Comparison of ENCODE assay signal across 9 cellular contexts in genomic region chr15:73983211-73983727, GRCh38. TPM values are rescaled to one million over a fixed set of nuclear protein-coding genes. Genes with fewer than 3 reads are reported as not detected.
DNase-seq lines count a peak whose midpoint lies in the region; ATAC-seq, FAIRE-seq and TF ChIP-seq lines count a peak whose summit lies in the region.
"Had no signal": no experiment of that assay in that cellular context is flagged by ENCODE, and none has a peak within 500 bp of the region (broad histone marks: within the 10 kb centered on the region; RNA-seq: fewer than 3 reads in every experiment).

No MANE protein-coding gene starts in this region.

- H3K9me3 Mint-ChIP-seq in CD4-positive, alpha-beta T cell, result no peaks in the 10 kb centered on the region

- no peak for TF ChIP-seq CTCF in gastrocnemius medialis (IDR thresholded peaks at IDR 0.05 in 4 of 5, conservative IDR thresholded peaks at IDR 0.05 in 1 of 5)
- TF ChIP-seq CTCF in CD4-positive, alpha-beta T cell (IDR thresholded peaks at IDR 0.05), result no peak

- H3K4me1 ChIP-seq in gastrocnemius medialis (peaks cover 56 to 68% of the 10 kb centered on the region in 2 donors), small intestine (ENCODE audit: control insufficient read depth in 2 of 2, insufficient read depth in 1 of 2, low read depth in 1 of 2, low read length in 1 of 2) (peaks cover 0 to 15% of the 10 kb centered on the region in 2 donors)

- H3K27ac Mint-ChIP-seq in T-helper 17 cell, result peak overlapping the region; percentile 92
- H3K27ac Mint-ChIP-seq in CD4-positive, alpha-beta T cell, result no peak overlapping the region

- CTCF ChIA-PET in CD4-positive, alpha-beta T cell (lab: Charles Lee), result no interaction called here

- POLR2A ChIA-PET in CD4-positive, alpha-beta T cell (lab: Charles Lee), result interaction anchor here (1.0 kb wide), 2 partner anchors 11 to 18 kb away, joined by 3 to 4 read pairs; partner anchors contain the start of gene PML

- in situ Hi-C loops in gastrocnemius medialis (cut with MboI; ENCODE audit: low sequenced_read_pairs in 4 of 4), result loop anchor here in 2 of 4 donors (10.0 to 25.0 kb wide), 2 partner anchors 62 to 479 kb away; partner anchors contain the start of gene UBL7 (in 1 of the 2)

- peaks cover 8% of the 10 kb centered on the region for H3K36me3 Mint-ChIP-seq in T-helper 17 cell (ENCODE audit: low read depth)
- peaks cover 31% of the 10 kb centered on the region for H3K36me3 Mint-ChIP-seq in CD4-positive, alpha-beta T cell (ENCODE audit: low read depth)

- no peaks in the 10 kb centered on the region for H3K27me3 Mint-ChIP-seq in T-helper 17 cell
- H3K27me3 Mint-ChIP-seq in CD4-positive, alpha-beta T cell, result no peaks in the 10 kb centered on the region

- no peak for TF ChIP-seq POLR2A in gastrocnemius medialis (IDR thresholded peaks at IDR 0.05)

- 49 to 72% (median 68%) methylated on average over 10 of the region's 10 CpGs for WGBS in small intestine, 3 donors

- no peak for ATAC-seq in T-helper 17 cell
- ATAC-seq in gastrocnemius medialis, result peak; percentile 24 to 62
- no peak for ATAC-seq in CD4-positive, alpha-beta T cell (ENCODE audit: poor library complexity)
- no peak for ATAC-seq in HG03196 (IDR thresholded peaks at IDR 0.05; ENCODE audit: unreplicated experiment)

- H3K27ac ChIP-seq in gastrocnemius medialis, result peak overlapping the region; percentile 88 to 94 (median 90)
- H3K27ac ChIP-seq in CD4-positive, alpha-beta T cell (ENCODE audit: low read depth, low read length), result no peak overlapping the region
- H3K27ac ChIP-seq in small intestine (ENCODE audit: low read depth in 1 of 2, low read length in 1 of 2), result peak overlapping the region in 1 of 2 donors; percentile 93

- H3K4me3 ChIP-seq in gastrocnemius medialis (peak overlapping the region in 1 of 4 donors; percentile 29), small intestine (ENCODE audit: low read depth in 1 of 2, low read length in 2 of 2) (no peak overlapping the region)

- FAIRE-seq in small intestine (lab: Jason Lieb, UNC), result no peak

- H3K36me3 ChIP-seq in gastrocnemius medialis, result peaks cover 0 to 16% of the 10 kb centered on the region in 2 donors
- H3K36me3 ChIP-seq in small intestine (ENCODE audit: control insufficient read depth in 2 of 2, insufficient read depth in 2 of 2, low read length in 2 of 2), result no peaks in the 10 kb centered on the region

- no peaks in the 10 kb centered on the region for H3K9me3 ChIP-seq in T-helper 17 cell (ENCODE audit: control insufficient read depth, low read length, poor library complexity, severe bottlenecking)
- H3K9me3 ChIP-seq in gastrocnemius medialis, result no peaks in the 10 kb centered on the region
- H3K9me3 ChIP-seq in CD4-positive, alpha-beta T cell (ENCODE audit: control insufficient read depth, low read length), result no peaks in the 10 kb centered on the region
- no peaks in the 10 kb centered on the region for H3K9me3 ChIP-seq in small intestine (ENCODE audit: control insufficient read depth, low read depth)

- peak; percentile 80 for DNase-seq in GM03348 (ENCODE audit: low spot score)
- DNase-seq in T-helper 17 cell, result no peak
- peak; percentile 70 for DNase-seq in fibroblast of the conjunctiva (ENCODE audit: low read depth)
- peak in 1 of 2 donors; percentile 62 for DNase-seq in gastrocnemius medialis
- no peak for DNase-seq in CD4-positive, alpha-beta T cell
- no peak for DNase-seq in NCI-H2196 treated with DMSO at 0.1 percent for 48 hours (lab: John Stamatoyannopoulos, UW; ENCODE audit: unreplicated experiment)
- no peak for DNase-seq in small intestine
- DNase-seq: NCI-H510A treated with DMSO at 0.1 percent for 48 hours had no signal

- H3K4me3 Mint-ChIP-seq in T-helper 17 cell, result no peak overlapping the region
- no peak overlapping the region for H3K4me3 Mint-ChIP-seq in CD4-positive, alpha-beta T cell

- H3K27me3 ChIP-seq in gastrocnemius medialis (no peaks in the 10 kb centered on the region), small intestine (ENCODE audit: control insufficient read depth in 2 of 2, insufficient read depth in 2 of 2, low read length in 2 of 2) (no peaks in the 10 kb centered on the region)
- no peaks in the 10 kb centered on the region for H3K27me3 ChIP-seq in CD4-positive, alpha-beta T cell (ENCODE audit: control insufficient read depth, insufficient read depth, low read length)

- intact Hi-C loops in gastrocnemius medialis (cut with DNase I; ENCODE audit: low total_unique reads), result no loop called here
- intact Hi-C loops in CD4-positive, alpha-beta T cell (cut with DNase I, micrococcal nuclease), result no loop called here

- peaks cover 27% of the 10 kb centered on the region for H3K4me1 Mint-ChIP-seq in T-helper 17 cell
- H3K4me1 Mint-ChIP-seq in CD4-positive, alpha-beta T cell (ENCODE audit: low read depth), result peaks cover 26% of the 10 kb centered on the region

RNA-seq across cellular contexts. Expression of gene STOML1, which starts 8.8 kb away (rescaled TPM):
- total RNA-seq in T-helper 17 cell, result 1 to 10 TPM; 3.7 to 5.6 TPM
- total RNA-seq in gastrocnemius medialis, result 10 to 100 TPM; 15.2 to 28.8 (median 16.9) TPM
- 1 to 10 TPM; 4.6 to 5.3 TPM for total RNA-seq in CD4-positive, alpha-beta T cell
- polyA plus RNA-seq in small intestine, result 10 to 100 TPM in 1 of 3 donors, 1 to 10 TPM in 2; 7.8 to 22.1 (median 8.9) TPM

RNA-seq across cellular contexts. Expression of gene PML, which starts 11.2 kb away (rescaled TPM):
- total RNA-seq in T-helper 17 cell, result 10 to 100 TPM; 47.6 to 52.6 TPM
- total RNA-seq in gastrocnemius medialis, result 10 to 100 TPM; 17.3 to 42.1 (median 21.2) TPM
- total RNA-seq in CD4-positive, alpha-beta T cell, result 10 to 100 TPM; 39.2 to 42.9 TPM
- 10 to 100 TPM; 16.5 to 31.1 (median 28.3) TPM for polyA plus RNA-seq in small intestine

RNA-seq across cellular contexts. Expression of gene LOXL1, which starts 57.0 kb away (rescaled TPM):
- total RNA-seq in T-helper 17 cell, result 1 to 10 TPM; 2.9 to 8.4 TPM
- total RNA-seq in gastrocnemius medialis, result 10 to 100 TPM in 1 of 4 donors, 1 to 10 TPM in 3; 4.9 to 11.2 (median 5.7) TPM
- total RNA-seq in CD4-positive, alpha-beta T cell, result 1 to 10 TPM; 3.0 to 3.5 TPM
- polyA plus RNA-seq in small intestine, result 1 to 10 TPM; 2.2 to 6.1 (median 3.8) TPM

Comparison
In these comparisons a context has a peak if more than half of its experiments do, and no peak if none do; other contexts are left out.
1. DNase-seq: peak in GM03348 (single experiment) and fibroblast of the conjunctiva (single experiment); none in T-helper 17 cell (0 of 3), CD4-positive, alpha-beta T cell (0 of 10), NCI-H2196 treated with DMSO at 0.1 percent for 48 hours (single experiment) and small intestine (single experiment).
2. ATAC-seq: peak in gastrocnemius medialis (2 of 2); none in T-helper 17 cell (single experiment), CD4-positive, alpha-beta T cell (single experiment) and HG03196 (single experiment).